ENCODE assay signal across 21 cellular contexts in genomic region chr13:44148159-44148929, GRCh38.
DNase-seq lines count a peak whose midpoint lies in the region.
"Had no signal": no experiment of that assay in that cellular context is flagged by ENCODE, and none has a peak within 500 bp of the region (broad histone marks: within the 10 kb centered on the region; RNA-seq: fewer than 3 reads in every experiment).

No MANE protein-coding gene starts in this region.

- no peaks in the 10 kb centered on the region for H3K27me3 ChIP-seq in neuronal stem cell (ENCODE audit: control insufficient read depth in 3 of 3, insufficient read depth in 3 of 3, low read depth in 1 of 3, low read length in 3 of 3)
- H3K27me3 ChIP-seq: ascending aorta, BE2C, colonic mucosa, upper lobe of right lung had no signal

- no peak overlapping the region for H3K4me3 ChIP-seq in neuronal stem cell (ENCODE audit: low read length in 2 of 2)
- H3K4me3 ChIP-seq: ascending aorta, colonic mucosa, SK-N-MC, upper lobe of right lung had no signal

- no peak overlapping the region for H3K4ac ChIP-seq in neuronal stem cell (ENCODE audit: low read length)

- no peaks in the 10 kb centered on the region for H3K79me1 ChIP-seq in neuronal stem cell (ENCODE audit: low read depth, low read length)

- H3K27ac ChIP-seq in neuronal stem cell (replicated peaks; ENCODE audit: low read length): no peak overlapping the region
- H3K27ac ChIP-seq: ascending aorta, colonic mucosa, KMS-11, SK-N-MC, upper lobe of right lung had no signal

- H2AK5ac ChIP-seq in neuronal stem cell (ENCODE audit: low read depth, low read length): no peak overlapping the region

- H2BK120ac ChIP-seq in neuronal stem cell (ENCODE audit: low read depth, low read length): no peak overlapping the region

- H3K9me3 ChIP-seq in neuronal stem cell (replicated peaks in 1 of 2; ENCODE audit: control insufficient read depth in 2 of 2, insufficient read depth in 1 of 2, low read depth in 1 of 2, low read length in 2 of 2): no peaks in the 10 kb centered on the region
- H3K9me3 ChIP-seq: ascending aorta, BE2C, colonic mucosa, upper lobe of right lung had no signal

- H4K91ac ChIP-seq in neuronal stem cell (ENCODE audit: low read depth, low read length, poor library complexity): no peak overlapping the region

- no peak overlapping the region for H3K4me2 ChIP-seq in neuronal stem cell (ENCODE audit: insufficient read depth, low read length, poor library complexity, severe bottlenecking)
- H3K4me2 ChIP-seq: KMS-11 had no signal

- H2BK12ac ChIP-seq in neuronal stem cell (ENCODE audit: low read length): no peak overlapping the region

- WGBS in neuronal stem cell (ENCODE audit: extremely low coverage in 2 of 2, insufficient read length in 2 of 2, insufficient replicate concordance in 1 of 2), 2 donors: no CpG with 5 or more reads among the region's 5 CpGs

- no peak overlapping the region for H3K14ac ChIP-seq in neuronal stem cell (ENCODE audit: low read length)

- no peaks in the 10 kb centered on the region for H3K36me3 ChIP-seq in neuronal stem cell (replicated peaks in 1 of 2; ENCODE audit: control insufficient read depth in 2 of 2, insufficient read depth in 2 of 2, low read length in 2 of 2)
- H3K36me3 ChIP-seq: ascending aorta, BE2C, colonic mucosa, upper lobe of right lung had no signal

- H4K8ac ChIP-seq in neuronal stem cell (ENCODE audit: low read depth, low read length): no peak overlapping the region

- DNase-seq in LHCN-M2 (ENCODE audit: low read depth) (peak; percentile 81), T1000 (lab: John Stamatoyannopoulos, UW) (peak; percentile 24), glomerular visceral epithelial cell (ENCODE audit: extremely low spot score) (peak; percentile 31), renal cortical epithelial cell (ENCODE audit: low read depth) (peak; percentile 71), neuronal stem cell (ENCODE audit: low spot score) (no peak), HPDE6-E6E7 (ENCODE audit: extremely low spot score) (no peak), SW480 (ENCODE audit: low spot score) (no peak)
- no peak for DNase-seq in stimulated activated CD4-positive, alpha-beta T cell treated with anti-CD3 and anti-CD28 coated beads, Interleukin-4, amount 100 ng/mL, for 1 hour
- DNase-seq: activated CD4-positive, alpha-beta T cell treated with anti-CD3 and anti-CD28 coated beads for 4 hours; BE2C; colonic mucosa; DMS53; foreskin melanocyte; H7; naive thymus-derived CD4-positive, alpha-beta T cell; NCI-H510A treated with DMSO at 0.1 percent for 48 hours; stimulated activated CD4-positive, alpha-beta T cell treated with anti-CD3 and anti-CD28 coated beads, Interleukin-12 subunit alpha, Interleukin-12 subunit beta, amount 100 ng/mL, for 4 hours; upper lobe of right lung had no signal

- no peak overlapping the region for H2BK5ac ChIP-seq in neuronal stem cell (ENCODE audit: low read length)

- no peak overlapping the region for H2BK15ac ChIP-seq in neuronal stem cell (ENCODE audit: low read length)

- peaks cover 0 to 2% of the 10 kb centered on the region in 2 donors for H3K4me1 ChIP-seq in neuronal stem cell (ENCODE audit: control insufficient read depth in 2 of 2, insufficient read depth in 1 of 2, low read depth in 1 of 2, low read length in 2 of 2)
- H3K4me1 ChIP-seq: ascending aorta, BE2C, upper lobe of right lung had no signal

- no peak overlapping the region for H3K18ac ChIP-seq in neuronal stem cell (ENCODE audit: low read length)

- H3K23ac ChIP-seq in neuronal stem cell (ENCODE audit: low read depth, low read length, poor library complexity): no peak overlapping the region

- no peak overlapping the region for H3K9ac ChIP-seq in neuronal stem cell (ENCODE audit: low read depth, low read length, poor library complexity)
- H3K9ac ChIP-seq: KMS-11 had no signal

- no peak overlapping the region for H2AFZ ChIP-seq in neuronal stem cell (ENCODE audit: low read length)

Comparison
In these comparisons a context has a peak if more than half of its experiments do, and no peak if none do; other contexts are left out.
1. DNase-seq: peak in LHCN-M2 (single experiment), T1000 (single experiment), glomerular visceral epithelial cell (single experiment) and renal cortical epithelial cell (single experiment); none in neuronal stem cell (single experiment), stimulated activated CD4-positive, alpha-beta T cell treated with anti-CD3 and anti-CD28 coated beads, Interleukin-4, amount 100 ng/mL, for 1 hour (single experiment), HPDE6-E6E7 (single experiment) and SW480 (single experiment).